ENCODE assay signal across 1 cellular context in genomic region chr6:100305237-100305869, GRCh38.
A peak's percentile ranks its signal among the peaks of the same experiment; 100 is the strongest.
TF ChIP-seq lines count a peak whose summit lies in the region.

No MANE protein-coding gene starts in this region.

TF ChIP-seq in HEK293, 187 proteins besides CTCF, POLR2A, EP300 and RAD21 (continued from another document and continues in another):
- TF ChIP-seq ZNF398 (tag by site-specific recombination; IDR thresholded peaks at IDR 0.05) (peak; percentile 47; the same call in 1 of the 2 replicates), ZSCAN30 (tag by site-specific recombination; IDR thresholded peaks at IDR 0.05) (peak; percentile 61; the same call in 1 of the 2 replicates), ZBTB49 (tag by site-specific recombination; IDR thresholded peaks at IDR 0.05; ENCODE audit: low read depth) (no peak), SP2 (tag by site-specific recombination; IDR thresholded peaks at IDR 0.05) (no peak), BCL6B (tag by site-specific recombination; IDR thresholded peaks at IDR 0.05) (0 out of 2 replicates have a peak, but pooled peaks have one; percentile 18), GLI2 (tag by site-specific recombination; IDR thresholded peaks at IDR 0.05; ENCODE audit: borderline replicate concordance, low read depth) (peak; percentile 43; the same call in 1 of the 2 replicates), ZNF114 (tag by site-specific recombination; IDR thresholded peaks at IDR 0.05) (no peak), IKZF3 (tag by site-specific recombination; IDR thresholded peaks at IDR 0.05) (peak; percentile 90), ZNF350 (tag by site-specific recombination; IDR thresholded peaks at IDR 0.05) (no peak), ZNF280D (tag by site-specific recombination; IDR thresholded peaks at IDR 0.05) (no peak), ZNF175 (tag by site-specific recombination; IDR thresholded peaks at IDR 0.05) (no peak), PRDM10 (tag by site-specific recombination; IDR thresholded peaks at IDR 0.05) (no peak), TCF7L2 (IDR thresholded peaks at IDR 0.05; ENCODE audit: borderline replicate concordance, low read depth, low read length) (no peak), ZNF843 (tag by site-specific recombination; IDR thresholded peaks at IDR 0.05) (peak; percentile 89), PRDM6 (tag by site-specific recombination; IDR thresholded peaks at IDR 0.05) (peak; percentile 77), ZNF184 (tag by site-specific recombination; IDR thresholded peaks at IDR 0.05) (no peak), ZNF248 (tag by site-specific recombination; IDR thresholded peaks at IDR 0.05) (no peak), SP7 (tag by site-specific recombination; IDR thresholded peaks at IDR 0.05) (no peak), ZNF19 (tag by site-specific recombination; IDR thresholded peaks at IDR 0.05; ENCODE audit: low read depth) (no peak), ZNF138 (tag by site-specific recombination; IDR thresholded peaks at IDR 0.05; ENCODE audit: borderline replicate concordance) (no peak), ELK4 (IDR thresholded peaks at IDR 0.05; ENCODE audit: borderline replicate concordance, low read depth, low read length) (no peak), ZSCAN5A (tag by site-specific recombination; IDR thresholded peaks at IDR 0.05) (no peak), ZNF18 (tag by site-specific recombination; IDR thresholded peaks at IDR 0.05) (peak; percentile 90), MZF1 (tag by site-specific recombination; IDR thresholded peaks at IDR 0.05; ENCODE audit: borderline replicate concordance) (peak; percentile 35; the same call in 1 of the 2 replicates), ZEB2 (tag by site-specific recombination; IDR thresholded peaks at IDR 0.05) (no peak), ZBTB8A (tag by site-specific recombination; IDR thresholded peaks at IDR 0.05) (peak; percentile 49; the same call in 1 of the 2 replicates), ZNF169 (tag by site-specific recombination; IDR thresholded peaks at IDR 0.05) (no peak), GLIS2 (tag by site-specific recombination; IDR thresholded peaks at IDR 0.05) (no peak), ZNF26 (tag by site-specific recombination; IDR thresholded peaks at IDR 0.05) (no peak), ZNF707 (tag by site-specific recombination; IDR thresholded peaks at IDR 0.05) (no peak), BCL11B (tag by site-specific recombination; IDR thresholded peaks at IDR 0.05; ENCODE audit: low read depth) (no peak), ZNF423 (tag by site-specific recombination; IDR thresholded peaks at IDR 0.05) (peak; percentile 49; the same call in 1 of the 2 replicates), ZNF561 (tag by site-specific recombination; IDR thresholded peaks at IDR 0.05; ENCODE audit: borderline replicate concordance) (peak; percentile 59; the same call in 1 of the 2 replicates), ZNF610 (tag by site-specific recombination; IDR thresholded peaks at IDR 0.05; ENCODE audit: borderline replicate concordance) (peak; percentile 53; the same call in 1 of the 2 replicates), ZNF530 (tag by site-specific recombination; IDR thresholded peaks at IDR 0.05; ENCODE audit: low read depth) (no peak), ZNF473 (tag by site-specific recombination; IDR thresholded peaks at IDR 0.05) (no peak)
